13 cellular contexts compared by ENCODE assay signal in genomic region chr10:125017547-125018298, GRCh38.
A peak's percentile ranks its signal among the peaks of the same experiment; 100 is the strongest.
DNase-seq lines count a peak whose midpoint lies in the region; ATAC-seq and TF ChIP-seq lines count a peak whose summit lies in the region.
"Had no signal": no experiment of that assay in that cellular context is flagged by ENCODE, and none has a peak within 500 bp of the region (broad histone marks: within the 10 kb centered on the region; RNA-seq: fewer than 3 reads in every experiment).

No MANE protein-coding gene starts in this region.

- peak overlapping the region; percentile 81 for H3K27ac ChIP-seq in cingulate gyrus (ENCODE audit: low read depth, low read length)
- no peak overlapping the region for H3K27ac ChIP-seq in neuronal stem cell (replicated peaks; ENCODE audit: low read length)

- no peak for TF ChIP-seq CTCF in natural killer cell (IDR thresholded peaks at IDR 0.05)
- TF ChIP-seq CTCF in mesothelial cell of epicardium (IDR thresholded peaks at IDR 0.05; ENCODE audit: unreplicated experiment), result no peak

- no peak overlapping the region for H3K4me3 ChIP-seq in neuronal stem cell (ENCODE audit: low read length in 2 of 2)
- H3K4me3 ChIP-seq: MG63, Peyer's patch had no signal

- peaks cover 17 to 70% of the 10 kb centered on the region in 2 donors for H3K36me3 ChIP-seq in neuronal stem cell (replicated peaks in 1 of 2; ENCODE audit: control insufficient read depth in 2 of 2, insufficient read depth in 2 of 2, low read length in 2 of 2)

- H3K4me3 Mint-ChIP-seq in natural killer cell (peak overlapping the region; percentile 1), mesothelial cell of epicardium (no peak overlapping the region)
- no peak overlapping the region for H3K4me3 Mint-ChIP-seq in natural killer cell treated with Interleukin-12 subunit alpha and Interleukin-12 subunit beta and Interleukin-15 and Interleukin-18, amount 100 ng/mL, for 72 hours

- no peak overlapping the region for H3K9ac ChIP-seq in neuronal stem cell (ENCODE audit: low read depth, low read length, poor library complexity)

- no peak overlapping the region for H2AFZ ChIP-seq in neuronal stem cell (ENCODE audit: low read length)

- H3K79me1 ChIP-seq in neuronal stem cell (ENCODE audit: low read depth, low read length), result peaks cover 38% of the 10 kb centered on the region

- no peak overlapping the region for H2BK5ac ChIP-seq in neuronal stem cell (ENCODE audit: low read length)

- H3K27ac Mint-ChIP-seq in natural killer cell, result peak overlapping the region; percentile 39 to 65
- H3K27ac Mint-ChIP-seq in natural killer cell treated with Interleukin-12 subunit alpha and Interleukin-12 subunit beta and Interleukin-15 and Interleukin-18, amount 100 ng/mL, for 72 hours, result no peak overlapping the region
- no peak overlapping the region for H3K27ac Mint-ChIP-seq in mesothelial cell of epicardium

- DNase-seq in natural killer cell (no peak), neuronal stem cell (ENCODE audit: low spot score) (no peak), mesothelial cell of epicardium (ENCODE audit: low spot score in 2 of 2, unreplicated experiment in 2 of 2) (no peak), activated gamma-delta T cell (lab: John Stamatoyannopoulos, UW) (no peak), posterior vena cava (ENCODE audit: low spot score) (no peak)
- DNase-seq in natural killer cell treated with Interleukin-12 subunit alpha and Interleukin-12 subunit beta and Interleukin-15 and Interleukin-18, amount 100 ng/mL, for 72 hours (ENCODE audit: low spot score), result no peak
- DNase-seq: DMS79 treated with DMSO at 0.1 percent for 48 hours, kidney glomerular epithelial cell, MG63, NCI-H446, Peyer's patch had no signal

- H4K8ac ChIP-seq in neuronal stem cell (ENCODE audit: low read depth, low read length), result no peak overlapping the region

- no peak overlapping the region for H2BK15ac ChIP-seq in neuronal stem cell (ENCODE audit: low read length)

- H3K23ac ChIP-seq in neuronal stem cell (ENCODE audit: low read depth, low read length, poor library complexity), result peak overlapping the region; percentile 29

- peaks cover 0 to 4% of the 10 kb centered on the region in 2 donors for H3K4me1 ChIP-seq in neuronal stem cell (ENCODE audit: control insufficient read depth in 2 of 2, insufficient read depth in 1 of 2, low read depth in 1 of 2, low read length in 2 of 2)

- no peak for ATAC-seq in natural killer cell
- no peak for ATAC-seq in natural killer cell treated with Interleukin-12 subunit alpha and Interleukin-12 subunit beta and Interleukin-15 and Interleukin-18, amount 100 ng/mL, for 72 hours
- ATAC-seq in HG02571 (IDR thresholded peaks at IDR 0.05; ENCODE audit: unreplicated experiment), result no peak

- H3K9me3 Mint-ChIP-seq in natural killer cell, result no peaks in the 10 kb centered on the region
- H3K9me3 Mint-ChIP-seq in natural killer cell treated with Interleukin-12 subunit alpha and Interleukin-12 subunit beta and Interleukin-15 and Interleukin-18, amount 100 ng/mL, for 72 hours, result no peaks in the 10 kb centered on the region
- peaks cover 11% of the 10 kb centered on the region for H3K9me3 Mint-ChIP-seq in mesothelial cell of epicardium

- no peak overlapping the region for H3K4ac ChIP-seq in neuronal stem cell (ENCODE audit: low read length)

- no peaks in the 10 kb centered on the region for H3K27me3 ChIP-seq in neuronal stem cell (ENCODE audit: control insufficient read depth in 3 of 3, insufficient read depth in 3 of 3, low read depth in 1 of 3, low read length in 3 of 3)
- H3K27me3 ChIP-seq: MG63, Peyer's patch had no signal

- H3K36me3 Mint-ChIP-seq in natural killer cell, result no peaks in the 10 kb centered on the region
- no peaks in the 10 kb centered on the region for H3K36me3 Mint-ChIP-seq in natural killer cell treated with Interleukin-12 subunit alpha and Interleukin-12 subunit beta and Interleukin-15 and Interleukin-18, amount 100 ng/mL, for 72 hours
- H3K36me3 Mint-ChIP-seq in mesothelial cell of epicardium, result peaks cover 49% of the 10 kb centered on the region

- no peaks in the 10 kb centered on the region for H3K27me3 Mint-ChIP-seq in natural killer cell (ENCODE audit: low read depth in 2 of 2)
- H3K27me3 Mint-ChIP-seq in natural killer cell treated with Interleukin-12 subunit alpha and Interleukin-12 subunit beta and Interleukin-15 and Interleukin-18, amount 100 ng/mL, for 72 hours, result no peaks in the 10 kb centered on the region
- no peaks in the 10 kb centered on the region for H3K27me3 Mint-ChIP-seq in mesothelial cell of epicardium (ENCODE audit: low read depth)

- H3K18ac ChIP-seq in neuronal stem cell (ENCODE audit: low read length), result peak overlapping the region; percentile 77

- no peak overlapping the region for H4K91ac ChIP-seq in neuronal stem cell (ENCODE audit: low read depth, low read length, poor library complexity)

- intact Hi-C loops in natural killer cell (cut with micrococcal nuclease), result loop anchor here (5.0 kb wide), 1 partner anchor 140 kb away; no protein-coding TSS in a partner anchor
- intact Hi-C loops in posterior vena cava (cut with DNase I), result no loop called here

- no peak overlapping the region for H2AK5ac ChIP-seq in neuronal stem cell (ENCODE audit: low read depth, low read length)

- no CpG with 5 or more reads among the region's 12 CpGs for WGBS in neuronal stem cell (ENCODE audit: extremely low coverage in 2 of 2, insufficient read length in 2 of 2, insufficient replicate concordance in 1 of 2), 2 donors

- H3K4me1 Mint-ChIP-seq in natural killer cell (peaks cover 82 to 85% of the 10 kb centered on the region in 2 donors), mesothelial cell of epicardium (no peaks in the 10 kb centered on the region)
- H3K4me1 Mint-ChIP-seq in natural killer cell treated with Interleukin-12 subunit alpha and Interleukin-12 subunit beta and Interleukin-15 and Interleukin-18, amount 100 ng/mL, for 72 hours (ENCODE audit: low read depth in 2 of 2), result peaks cover 41 to 62% of the 10 kb centered on the region in 2 donors

- H2BK120ac ChIP-seq in neuronal stem cell (ENCODE audit: low read depth, low read length), result no peak overlapping the region

- H2BK12ac ChIP-seq in neuronal stem cell (ENCODE audit: low read length), result no peak overlapping the region

- peaks cover 19 to 27% of the 10 kb centered on the region in 2 donors for H3K9me3 ChIP-seq in neuronal stem cell (replicated peaks in 1 of 2; ENCODE audit: control insufficient read depth in 2 of 2, insufficient read depth in 1 of 2, low read depth in 1 of 2, low read length in 2 of 2)
- H3K9me3 ChIP-seq: MG63, Peyer's patch had no signal

- H3K14ac ChIP-seq in neuronal stem cell (ENCODE audit: low read length), result peak overlapping the region; percentile 63

- H3K4me2 ChIP-seq in neuronal stem cell (ENCODE audit: insufficient read depth, low read length, poor library complexity, severe bottlenecking), result no peak overlapping the region

Comparison
In these comparisons a context has a peak if more than half of its experiments do, and no peak if none do; other contexts are left out.
1. H3K27ac Mint-ChIP-seq: peak in natural killer cell (2 of 2); none in natural killer cell treated with Interleukin-12 subunit alpha and Interleukin-12 subunit beta and Interleukin-15 and Interleukin-18, amount 100 ng/mL, for 72 hours (0 of 2) and mesothelial cell of epicardium (single experiment).